Comparison of ENCODE assay signal across 8 cellular contexts in the genomic region with DNA sequence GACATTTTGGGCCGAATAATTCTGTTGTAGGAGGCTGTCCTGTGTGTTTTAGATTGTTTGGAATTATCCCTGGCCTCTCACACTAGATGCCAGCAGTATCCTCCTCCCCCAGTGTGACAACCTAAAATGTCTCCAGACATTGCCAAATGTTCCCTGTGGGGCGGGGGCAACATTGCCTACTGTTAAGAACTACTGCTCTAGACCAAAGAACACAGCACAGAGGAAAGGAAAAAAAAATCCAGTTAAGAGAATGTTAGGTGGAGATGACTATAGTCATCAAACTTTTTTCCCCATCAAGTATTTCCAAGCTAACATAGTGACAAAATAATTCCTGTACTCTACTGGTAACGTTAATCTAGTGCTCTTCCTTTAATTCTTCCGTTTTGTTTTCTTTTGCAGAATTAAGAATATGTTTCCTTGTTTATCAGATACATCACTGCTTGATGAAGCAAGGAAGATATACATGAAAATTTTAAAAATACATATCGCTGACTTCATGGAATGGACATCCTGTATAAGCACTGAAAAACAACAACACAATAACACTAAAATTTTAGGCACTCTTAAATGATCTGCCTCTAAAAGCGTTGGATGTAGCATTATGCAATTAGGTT. TPM values are rescaled to one million over a fixed set of nuclear protein-coding genes. Genes with fewer than 3 reads are reported as not detected.
A peak's percentile ranks its signal among the peaks of the same experiment; 100 is the strongest.
DNase-seq lines count a peak whose midpoint lies in the region; ATAC-seq and TF ChIP-seq lines count a peak whose summit lies in the region.

No MANE protein-coding gene starts in this region.

- TF ChIP-seq CTCF in right atrium auricular region (IDR thresholded peaks at IDR 0.05) (no peak), VCaP (conservative IDR thresholded peaks at IDR 0.05) (no peak), gastroesophageal sphincter (IDR thresholded peaks at IDR 0.05) (no peak), upper lobe of right lung (IDR thresholded peaks at IDR 0.05) (no peak)

- ATAC-seq in Right ventricle myocardium inferior (no peak), gastroesophageal sphincter (no peak), upper lobe of right lung (no peak), GM18867 (IDR thresholded peaks at IDR 0.05; ENCODE audit: unreplicated experiment) (no peak), HG03159 (IDR thresholded peaks at IDR 0.05; ENCODE audit: unreplicated experiment) (no peak)

- H3K4me3 ChIP-seq in right atrium auricular region (peak overlapping the region in 1 of 2 donors; percentile 91), gastroesophageal sphincter (peak overlapping the region in 1 of 2 donors; percentile 70), upper lobe of right lung (peak overlapping the region; percentile 90)

- DNase-seq in right atrium auricular region (ENCODE audit: low spot score): no peak
- no peak for DNase-seq in Right ventricle myocardium inferior (ENCODE audit: missing footprints)
- no peak for DNase-seq in upper lobe of right lung
- DNase-seq in COLO829 (ENCODE audit: low spot score): no peak

- peaks cover 0 to 51% of the 10 kb centered on the region in 2 donors for H3K4me1 ChIP-seq in right atrium auricular region
- peaks cover 2 to 69% (median 32%) of the 10 kb centered on the region in 3 donors for H3K4me1 ChIP-seq in gastroesophageal sphincter
- peaks cover 31% of the 10 kb centered on the region for H3K4me1 ChIP-seq in upper lobe of right lung

- H3K9me3 ChIP-seq in right atrium auricular region: no peaks in the 10 kb centered on the region
- H3K9me3 ChIP-seq in gastroesophageal sphincter: no peaks in the 10 kb centered on the region
- H3K9me3 ChIP-seq in upper lobe of right lung: no peaks in the 10 kb centered on the region

- H3K27ac ChIP-seq in right atrium auricular region (peak overlapping the region; percentile 100), VCaP (peak overlapping the region; percentile 99), gastroesophageal sphincter (peak overlapping the region in 3 of 4 donors; percentile 55 to 100 (median 100)), upper lobe of right lung (peak overlapping the region; percentile 99)

- no peak for TF ChIP-seq POLR2A in gastroesophageal sphincter (IDR thresholded peaks at IDR 0.05)

- TF ChIP-seq EP300 in gastroesophageal sphincter (IDR thresholded peaks at IDR 0.05): no peak

- H3K36me3 ChIP-seq in right atrium auricular region (peaks cover 25% of the 10 kb centered on the region), gastroesophageal sphincter (peaks cover 0 to 32% of the 10 kb centered on the region in 2 donors), upper lobe of right lung (peaks cover 32% of the 10 kb centered on the region)

- WGBS in gastroesophageal sphincter (ENCODE audit: low coverage in 1 of 2), 2 donors: 22 to 42% methylated on average over 4 to 6 of the region's 6 CpGs

- intact Hi-C loops in Right ventricle myocardium inferior (cut with DNase I): no loop called here
- intact Hi-C loops in upper lobe of right lung (cut with DNase I): no loop called here

- no peaks in the 10 kb centered on the region for H3K27me3 ChIP-seq in right atrium auricular region
- H3K27me3 ChIP-seq in gastroesophageal sphincter: no peaks in the 10 kb centered on the region
- no peaks in the 10 kb centered on the region for H3K27me3 ChIP-seq in upper lobe of right lung

RNA-seq across cellular contexts. Expression of a gene that starts 3.6 kb away (rescaled TPM):
- 10 to 100 TPM; 31.1 to 38.1 TPM for total RNA-seq in right atrium auricular region
- total RNA-seq in Right ventricle myocardium inferior: 38.0 TPM
- 100 to 1,000 TPM in 1 of 4 donors, 10 to 100 TPM in 3; 62.6 to 103 (median 73.0) TPM for total RNA-seq in gastroesophageal sphincter
- total RNA-seq in upper lobe of right lung: 51.4 TPM

RNA-seq across cellular contexts. Expression of a gene that starts 24.8 kb away (rescaled TPM):
- total RNA-seq in right atrium auricular region (not detected), Right ventricle myocardium inferior (not detected), gastroesophageal sphincter (under 1 TPM in 2 of 4 donors, not detected in 2; 0.32 to 0.54 TPM), upper lobe of right lung (not detected)
